Comparison of ENCODE assay signal across 8 cellular contexts in genomic region chr11:118620529-118621070, GRCh38. TPM values are rescaled to one million over a fixed set of nuclear protein-coding genes. Genes with fewer than 3 reads are reported as not detected.
DNase-seq lines count a peak whose midpoint lies in the region; ATAC-seq, FAIRE-seq and TF ChIP-seq lines count a peak whose summit lies in the region.

No MANE protein-coding gene starts in this region.

- DNase-seq in A549 (ENCODE audit: low read depth in 1 of 2, low spot score in 1 of 2) (no peak), NCI-H774 (lab: John Stamatoyannopoulos, UW) (peak; percentile 18), mesothelial cell of epicardium (ENCODE audit: low spot score in 2 of 2, unreplicated experiment in 2 of 2) (no peak), NOMO-1 treated with DMSO at 0.1 percent for 48 hours (lab: John Stamatoyannopoulos, UW; ENCODE audit: unreplicated experiment) (no peak)

- H3K9me3 Mint-ChIP-seq in mesothelial cell of epicardium: no peaks in the 10 kb centered on the region

- no peak for TF ChIP-seq EP300 in A549 (IDR thresholded peaks at IDR 0.05)

- WGBS in A549 (ENCODE audit: missing lambda C conversion rate): 83% methylated on average over 6 of the region's 7 CpGs

- TF ChIP-seq CTCF in A549 (IDR thresholded peaks at IDR 0.05) (no peak), mesothelial cell of epicardium (IDR thresholded peaks at IDR 0.05; ENCODE audit: unreplicated experiment) (no peak)

- H3K4me1 Mint-ChIP-seq in mesothelial cell of epicardium: peaks cover 70% of the 10 kb centered on the region

- no peaks in the 10 kb centered on the region for H3K27me3 Mint-ChIP-seq in mesothelial cell of epicardium (ENCODE audit: low read depth)

- ATAC-seq in A549 (no peak), HG03039 (IDR thresholded peaks at IDR 0.05; ENCODE audit: unreplicated experiment) (no peak), HG03159 (IDR thresholded peaks at IDR 0.05; ENCODE audit: unreplicated experiment) (no peak), GM19455 (IDR thresholded peaks at IDR 0.05; ENCODE audit: unreplicated experiment) (no peak)

- POLR2A ChIA-PET in A549 (lab: Yijun Ruan, JAX): no interaction called here

- TF ChIP-seq POLR2A in A549 (IDR thresholded peaks at IDR 0.05; ENCODE audit: low read length): no peak

- no peaks in the 10 kb centered on the region for H3K9me3 ChIP-seq in A549

- H3K4me3 ChIP-seq in A549: no peak overlapping the region

- CTCF ChIA-PET in A549 (lab: Yijun Ruan, JAX): interaction anchor here (1.4 to 20.3 kb wide), 4 partner anchors 11 to 20 kb away, joined by 3 to 224 read pairs (median 5); partner anchors contain the start of gene PHLDB1

- FAIRE-seq in A549 (lab: Jason Lieb, UNC): no peak

- no peak for TF ChIP-seq RAD21 in A549 (conservative IDR thresholded peaks at IDR 0.05 in 1 of 2, IDR thresholded peaks at IDR 0.05 in 1 of 2)

- H3K27ac Mint-ChIP-seq in mesothelial cell of epicardium: peak overlapping the region; percentile 95

- peak overlapping the region; percentile 69 to 92; a peak in 3 of 6 replicates for H3K27ac ChIP-seq in A549
- peak overlapping the region; percentile 96 for H3K27ac ChIP-seq in cingulate gyrus (ENCODE audit: low read depth, low read length)

- peak overlapping the region; percentile 79 for H3K4me3 Mint-ChIP-seq in mesothelial cell of epicardium

- H3K4me1 ChIP-seq in A549: peaks cover 82% of the 10 kb centered on the region

- H3K4me2 ChIP-seq in A549: no peak overlapping the region

- H3K36me3 Mint-ChIP-seq in mesothelial cell of epicardium: peaks cover 2% of the 10 kb centered on the region

TF ChIP-seq in A549, 52 proteins besides CTCF, POLR2A, EP300 and RAD21:
- no peak for TF ChIP-seq RCOR1 (IDR thresholded peaks at IDR 0.05; ENCODE audit: low read depth, low read length)
- TF ChIP-seq, protein P1, sequence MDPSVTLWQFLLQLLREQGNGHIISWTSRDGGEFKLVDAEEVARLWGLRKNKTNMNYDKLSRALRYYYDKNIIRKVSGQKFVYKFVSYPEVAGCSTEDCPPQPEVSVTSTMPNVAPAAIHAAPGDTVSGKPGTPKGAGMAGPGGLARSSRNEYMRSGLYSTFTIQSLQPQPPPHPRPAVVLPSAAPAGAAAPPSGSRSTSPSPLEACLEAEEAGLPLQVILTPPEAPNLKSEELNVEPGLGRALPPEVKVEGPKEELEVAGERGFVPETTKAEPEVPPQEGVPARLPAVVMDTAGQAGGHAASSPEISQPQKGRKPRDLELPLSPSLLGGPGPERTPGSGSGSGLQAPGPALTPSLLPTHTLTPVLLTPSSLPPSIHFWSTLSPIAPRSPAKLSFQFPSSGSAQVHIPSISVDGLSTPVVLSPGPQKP (IDR thresholded peaks at IDR 0.05; ENCODE audit: low read depth, low read length): no peak
- TF ChIP-seq KDM5A (IDR thresholded peaks at IDR 0.05): no peak
- no peak for TF ChIP-seq TP53 (CRISPR knock-in tag; IDR thresholded peaks at IDR 0.05)
- TF ChIP-seq FOSL2 (IDR thresholded peaks at IDR 0.05): no peak
- TF ChIP-seq FOSL2 (CRISPR knock-in tag; IDR thresholded peaks at IDR 0.05): no peak
- TF ChIP-seq GATA3 (IDR thresholded peaks at IDR 0.05; ENCODE audit: borderline replicate concordance): no peak
- no peak for TF ChIP-seq EHMT2 (IDR thresholded peaks at IDR 0.05; ENCODE audit: low read depth)

RNA-seq across cellular contexts. Expression of gene PHLDB1, which starts 13.2 kb away (rescaled TPM):
- 5.9 and 7.7 TPM in 2 replicates for polyA plus RNA-seq in A549 (2011; rRNA removed)
- polyA plus RNA-seq in A549 (2012; cell fraction: cytosol; rRNA removed): 7.3 and 9.7 TPM in 2 replicates
- polyA plus RNA-seq in A549 (2012; cell fraction: nucleus; rRNA removed): 32.2 and 36.0 TPM in 2 replicates
- polyA plus RNA-seq in A549 (2017; fragmentation: RNase III; extraction: RNeasy Plus Mini Kit Qiagen cat#74134 plus additional on column Dnase treatment): 17.9 to 20.0 TPM (median 19.4 TPM) in 3 replicates
- 12.2 and 15.2 TPM in 2 replicates for polyA minus RNA-seq in A549 (2011; rRNA and poly(A)+ RNA removed)
- 138 to 148 TPM (median 139 TPM) in 3 replicates for total RNA-seq in mesothelial cell of epicardium

RNA-seq across cellular contexts. Expression of gene ARCN1, which starts 48.4 kb away (rescaled TPM):
- polyA plus RNA-seq in A549 (2011; rRNA removed): 140 and 150 TPM in 2 replicates
- polyA plus RNA-seq in A549 (2012; cell fraction: cytosol; rRNA removed): 56.4 and 62.8 TPM in 2 replicates
- polyA plus RNA-seq in A549 (2012; cell fraction: nucleus; rRNA removed): 24.5 and 25.7 TPM in 2 replicates
- 88.7 to 93.3 TPM (median 91.0 TPM) in 3 replicates for polyA plus RNA-seq in A549 (2017; fragmentation: RNase III; extraction: RNeasy Plus Mini Kit Qiagen cat#74134 plus additional on column Dnase treatment)
- 63.8 and 65.4 TPM in 2 replicates for polyA minus RNA-seq in A549 (2011; rRNA and poly(A)+ RNA removed)
- 139 to 144 TPM (median 140 TPM) in 3 replicates for total RNA-seq in mesothelial cell of epicardium

RNA-seq across cellular contexts. Expression of gene IFT46, which starts 54.9 kb away (rescaled TPM):
- polyA plus RNA-seq in A549 (2011; rRNA removed) (34.4 and 35.3 TPM in 2 replicates), A549 (2017; fragmentation: RNase III; extraction: RNeasy Plus Mini Kit Qiagen cat#74134 plus additional on column Dnase treatment) (14.4 to 17.1 TPM (median 15.5 TPM) in 3 replicates)
- 13.9 and 16.0 TPM in 2 replicates for polyA plus RNA-seq in A549 (2012; cell fraction: cytosol; rRNA removed)
- 9.6 and 13.0 TPM in 2 replicates for polyA plus RNA-seq in A549 (2012; cell fraction: nucleus; rRNA removed)
- polyA minus RNA-seq in A549 (2011; rRNA and poly(A)+ RNA removed): 21.0 and 22.1 TPM in 2 replicates
- 22.3 to 24.1 TPM (median 23.7 TPM) in 3 replicates for total RNA-seq in mesothelial cell of epicardium

RNA-seq across cellular contexts. Expression of gene TREH, which starts 58.9 kb away (rescaled TPM):
- polyA plus RNA-seq in A549 (2011; rRNA removed) (not detected in 2 replicates), A549 (2017; fragmentation: RNase III; extraction: RNeasy Plus Mini Kit Qiagen cat#74134 plus additional on column Dnase treatment) (0.03 to 0.06 TPM in 2 of 3 replicates, not detected in the other)
- polyA plus RNA-seq in A549 (2012; cell fraction: cytosol; rRNA removed): not detected in 2 replicates
- polyA plus RNA-seq in A549 (2012; cell fraction: nucleus; rRNA removed): not detected in 2 replicates
- not detected in 2 replicates for polyA minus RNA-seq in A549 (2011; rRNA and poly(A)+ RNA removed)
- total RNA-seq in mesothelial cell of epicardium: 0.11 TPM in 1 of 3 replicates, not detected in the others
